Comparison of ENCODE assay signal across 15 cellular contexts in genomic region chr7:86911703-86912102, GRCh38.
DNase-seq lines count a peak whose midpoint lies in the region; ATAC-seq and TF ChIP-seq lines count a peak whose summit lies in the region.
"Had no signal": no experiment of that assay in that cellular context is flagged by ENCODE, and none has a peak within 500 bp of the region (broad histone marks: within the 10 kb centered on the region; RNA-seq: fewer than 3 reads in every experiment).

No MANE protein-coding gene starts in this region.

- H3K27ac ChIP-seq in WERI-Rb-1, result no peak overlapping the region
- H3K27ac ChIP-seq: body of pancreas, GM23248, neutrophil, testis had no signal

- no peak overlapping the region for H3K4me3 ChIP-seq in WERI-Rb-1 (ENCODE audit: low read depth, low read length)
- H3K4me3 ChIP-seq: body of pancreas, GM23248, testis had no signal

- TF ChIP-seq CTCF in GM12872 (IDR thresholded peaks at IDR 0.05; ENCODE audit: insufficient read depth, low read depth, low read length) (peak; percentile 33; the same call in 1 of the 3 replicates), WERI-Rb-1 (IDR thresholded peaks at IDR 0.05; ENCODE audit: low read depth, low read length) (peak; percentile 18; the same call in 1 of the 2 replicates)

- peak; percentile 56 for ATAC-seq in HG03342 (IDR thresholded peaks at IDR 0.05; ENCODE audit: unreplicated experiment)
- no peak for ATAC-seq in HG02571 (IDR thresholded peaks at IDR 0.05; ENCODE audit: unreplicated experiment)
- ATAC-seq: body of pancreas; effector memory CD8-positive, alpha-beta T cell; left lobe of liver had no signal

- H3K27me3 ChIP-seq in WERI-Rb-1 (ENCODE audit: insufficient read depth, low read depth, severe bottlenecking), result no peaks in the 10 kb centered on the region
- H3K27me3 ChIP-seq: body of pancreas, neutrophil, testis had no signal

- no peaks in the 10 kb centered on the region for H3K36me3 ChIP-seq in WERI-Rb-1
- H3K36me3 ChIP-seq: neutrophil had no signal

- DNase-seq in WERI-Rb-1 (peak; percentile 11), myocyte (ENCODE audit: low read depth) (peak; percentile 5), epidermal melanocyte (ENCODE audit: insufficient read length, low spot score) (no peak), kidney tubule cell (ENCODE audit: low spot score) (no peak)
- DNase-seq: activated CD4-positive, alpha-beta T cell treated with anti-CD3 and anti-CD28 coated beads, Interleukin-2, amount 50 U/mL, for 1 hour; body of pancreas; effector memory CD8-positive, alpha-beta T cell; GM23248; NCI-H1092 treated with DMSO at 0.1 percent for 48 hours; testis had no signal

- no peaks in the 10 kb centered on the region for H3K9me3 ChIP-seq in WERI-Rb-1 (ENCODE audit: severe bottlenecking)
- H3K9me3 ChIP-seq: body of pancreas, neutrophil, testis had no signal

Comparison
In these comparisons a context has a peak if more than half of its experiments do, and no peak if none do; other contexts are left out.
1. DNase-seq: peak in WERI-Rb-1 (single experiment) and myocyte (single experiment); none in epidermal melanocyte (single experiment) and kidney tubule cell (single experiment).